In the genomic region with DNA sequence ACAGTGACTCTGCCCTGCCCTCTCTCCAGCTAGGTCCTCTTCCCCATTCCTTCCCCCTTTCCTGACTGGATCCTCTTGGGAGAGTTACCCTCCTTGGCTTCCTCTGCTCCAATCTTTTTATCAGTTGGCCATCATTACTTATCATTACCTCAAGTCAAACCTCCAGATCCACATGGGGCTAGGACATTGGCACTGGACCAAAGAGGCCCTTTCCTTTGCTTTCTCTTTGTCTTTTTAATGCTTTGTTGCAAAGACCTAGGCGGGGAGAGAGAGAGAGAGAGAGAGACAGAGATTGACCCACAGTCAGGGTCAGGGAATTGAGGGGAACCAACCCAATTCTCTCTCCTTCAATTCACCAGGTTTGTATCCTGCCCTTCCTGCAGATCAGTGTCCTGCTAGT, we compare ENCODE assay signal across 26 cellular contexts.
"Had no signal": no experiment of that assay in that cellular context is flagged by ENCODE, and none has a peak within 500 bp of the region (broad histone marks: within the 10 kb centered on the region; RNA-seq: fewer than 3 reads in every experiment).

No MANE protein-coding gene starts in this region.

- H3K36me3 Mint-ChIP-seq: memory B cell, natural killer cell, T-cell had no signal

- ATAC-seq: activated CD8-positive, alpha-beta T cell treated with anti-CD3 and anti-CD28 coated beads, Interleukin-2, amount 10 ng/mL, durations not matched to agents 7 days and 5 days; activated naive CD8-positive, alpha-beta T cell treated with anti-CD3 and anti-CD28 coated beads, Interleukin-2, amount 50 U/mL, for 24 hours; esophagus mucosa; gastrocnemius medialis; natural killer cell; T-cell had no signal

- H3K27me3 Mint-ChIP-seq: activated naive CD8-positive, alpha-beta T cell treated with anti-CD3 and anti-CD28 coated beads, Interleukin-2, amount 50 U/mL, for 24 hours had no signal

- H3K27me3 ChIP-seq: gastrocnemius medialis, tibial artery, uterus had no signal

- H3K9me3 ChIP-seq: gastrocnemius medialis, tibial artery, uterus had no signal

- H3K4me1 ChIP-seq: uterus had no signal

- H3K9me3 Mint-ChIP-seq: activated CD4-positive, alpha-beta T cell treated with anti-CD3 and anti-CD28 coated beads, Interleukin-2, amount 10 ng/mL, durations not matched to agents 7 days and 5 days; activated naive CD4-positive, alpha-beta T cell treated with anti-CD3 and anti-CD28 coated beads for 36 hours; activated naive CD8-positive, alpha-beta T cell treated with anti-CD3 and anti-CD28 coated beads, Interleukin-2, amount 50 U/mL, for 24 hours; activated T-cell treated with anti-CD3 and anti-CD28 coated beads, Interleukin-2, amount 50 U/mL, for 24 hours; activated T-helper 2 cell treated with anti-CD3 and anti-CD28 coated beads, Interferon-gamma antibody, Interleukin-2, Interleukin-4, amounts not matched to agents 10 μg/mL and 5 μg/mL and 100 μg/mL, durations not matched to agents 14 hours and 24 hours and 36 hours; memory B cell; natural killer cell; T-cell had no signal

- DNase-seq: activated CD4-positive, alpha-beta T cell treated with anti-CD3 and anti-CD28 coated beads, Interleukin-2, amount 10 ng/mL, durations not matched to agents 7 days and 5 days; activated CD4-positive, CD25-positive, alpha-beta regulatory T cell; activated CD8-positive, alpha-beta T cell treated with anti-CD3 and anti-CD28 coated beads, Interleukin-2, amount 10 ng/mL, durations not matched to agents 7 days and 5 days; activated naive CD4-positive, alpha-beta T cell treated with anti-CD3 and anti-CD28 coated beads for 36 hours; activated naive CD8-positive, alpha-beta T cell treated with anti-CD3 and anti-CD28 coated beads, Interleukin-2, amount 50 U/mL, for 24 hours; activated T-cell treated with anti-CD3 and anti-CD28 coated beads, Interleukin-2, amount 50 U/mL, for 24 hours; anterior cingulate cortex; cerebellar nuclear complex; cortex of kidney; effector CD4-positive, alpha-beta T cell; head of caudate nucleus; natural killer cell; nucleus accumbens; stimulated activated CD4-positive, alpha-beta T cell treated with anti-CD3 and anti-CD28 coated beads, Interleukin-12 subunit alpha, Interleukin-12 subunit beta, amount 100 ng/mL, for 4 hours; stimulated activated CD4-positive, alpha-beta T cell treated with anti-CD3 and anti-CD28 coated beads, Interleukin-1b, Interleukin-23, amount 100 ng/mL, for 48 hours; stimulated activated CD8-positive, alpha-beta memory T cell treated with anti-CD3 and anti-CD28 coated beads, Interleukin-4, amount 100 ng/mL, for 48 hours; stimulated activated naive CD4-positive, alpha-beta T cell treated with Interleukin-2 at 50 U/mL for 16 hours; substantia nigra; T-cell; T-helper 9 cell had no signal

- H3K36me3 ChIP-seq: gastrocnemius medialis, tibial artery, uterus had no signal

- H3K27ac Mint-ChIP-seq: activated CD8-positive, alpha-beta T cell treated with anti-CD3 and anti-CD28 coated beads, Interleukin-2, amount 10 ng/mL, durations not matched to agents 7 days and 5 days; activated naive CD4-positive, alpha-beta T cell treated with anti-CD3 and anti-CD28 coated beads for 36 hours; activated naive CD8-positive, alpha-beta T cell treated with anti-CD3 and anti-CD28 coated beads, Interleukin-2, amount 50 U/mL, for 24 hours; activated T-cell treated with anti-CD3 and anti-CD28 coated beads, Interleukin-2, amount 50 U/mL, for 24 hours; activated T-helper 2 cell treated with anti-CD3 and anti-CD28 coated beads, Interferon-gamma antibody, Interleukin-2, Interleukin-4, amounts not matched to agents 10 μg/mL and 5 μg/mL and 100 μg/mL, durations not matched to agents 14 hours and 24 hours and 36 hours; memory B cell; natural killer cell; T-cell had no signal

- H3K4me3 Mint-ChIP-seq: activated CD4-positive, alpha-beta T cell treated with anti-CD3 and anti-CD28 coated beads, Interleukin-2, amount 10 ng/mL, durations not matched to agents 7 days and 5 days; activated CD8-positive, alpha-beta T cell treated with anti-CD3 and anti-CD28 coated beads, Interleukin-2, amount 10 ng/mL, durations not matched to agents 7 days and 5 days; activated naive CD4-positive, alpha-beta T cell treated with anti-CD3 and anti-CD28 coated beads for 36 hours; activated naive CD8-positive, alpha-beta T cell treated with anti-CD3 and anti-CD28 coated beads, Interleukin-2, amount 50 U/mL, for 24 hours; activated T-cell treated with anti-CD3 and anti-CD28 coated beads, Interleukin-2, amount 50 U/mL, for 24 hours; memory B cell; natural killer cell; T-cell had no signal

- H3K27ac ChIP-seq: gastrocnemius medialis, tibial artery, uterus had no signal

- H3K4me3 ChIP-seq: gastrocnemius medialis, tibial artery, uterus had no signal
